Comparison of ENCODE assay signal across 9 cellular contexts in the genomic region with DNA sequence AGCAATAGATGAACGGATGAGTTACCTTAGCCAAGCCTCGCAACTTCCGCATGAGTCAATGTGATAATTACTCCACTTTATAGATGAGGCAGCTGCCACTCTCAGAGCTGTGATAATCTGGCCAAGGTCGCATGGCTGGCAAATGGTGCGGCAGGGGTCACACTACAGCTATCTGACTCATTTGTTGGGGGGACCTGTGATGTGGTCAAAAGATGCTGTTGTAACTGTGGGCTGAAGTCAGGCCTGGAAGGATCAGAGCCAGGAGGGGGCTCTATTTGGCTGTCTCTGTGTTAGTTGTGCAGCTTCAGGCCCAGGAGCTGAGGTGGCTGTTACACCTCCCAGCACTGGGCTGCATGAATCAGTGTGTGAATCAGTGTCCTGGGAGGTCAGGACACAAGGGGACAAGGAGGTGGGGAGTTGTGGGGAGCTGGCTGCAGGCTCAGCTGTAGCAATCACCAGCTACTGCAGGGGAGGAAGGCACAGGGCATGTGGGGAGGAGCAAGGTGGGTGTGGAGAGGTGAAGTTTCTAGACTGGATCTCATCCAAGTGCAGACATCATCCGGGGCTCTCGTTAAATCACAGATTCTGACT.
A peak's percentile ranks its signal among the peaks of the same experiment; 100 is the strongest.
DNase-seq lines count a peak whose midpoint lies in the region; ATAC-seq and TF ChIP-seq lines count a peak whose summit lies in the region.
"Had no signal": no experiment of that assay in that cellular context is flagged by ENCODE, and none has a peak within 500 bp of the region (broad histone marks: within the 10 kb centered on the region; RNA-seq: fewer than 3 reads in every experiment).

No MANE protein-coding gene starts in this region.

- POLR2A ChIA-PET in HEK293 (lab: Yijun Ruan, JAX), result no interaction called here

- H3K27ac ChIP-seq in HEK293 (ENCODE audit: extremely low read depth, low read depth, low read length) (no peak overlapping the region), VCaP (peak overlapping the region; percentile 79; the same call in 1 of the 2 replicates)

- peak; percentile 43 for DNase-seq in 8988T
- peak; percentile 88 for DNase-seq in islet precursor cell
- no peak for DNase-seq in GM20000 (ENCODE audit: low spot score)
- no peak for DNase-seq in NCI-H2107 (lab: John Stamatoyannopoulos, UW)
- no peak for DNase-seq in NCI-H69 (lab: John Stamatoyannopoulos, UW)
- DNase-seq: naive thymus-derived CD4-positive, alpha-beta T cell had no signal

- no peak overlapping the region for H3K4me3 ChIP-seq in HEK293 (ENCODE audit: low read depth, low read length)

- TF ChIP-seq CTCF in HEK293 (tag by site-specific recombination; IDR thresholded peaks at IDR 0.05), result no peak
- no peak for TF ChIP-seq CTCF in VCaP (conservative IDR thresholded peaks at IDR 0.05)
- TF ChIP-seq CTCF in GM20000 (IDR thresholded peaks at IDR 0.05; ENCODE audit: extremely low read depth, missing control alignments), result no peak

- H3K36me3 ChIP-seq in HEK293 (ENCODE audit: control insufficient read depth in 2 of 2, insufficient read depth in 1 of 2, low read length in 2 of 2), result no peaks in the 10 kb centered on the region

- no peaks in the 10 kb centered on the region for H3K4me1 ChIP-seq in HEK293 (ENCODE audit: control insufficient read depth, insufficient read depth, low read length)

- CTCF ChIA-PET in HEK293 (lab: Yijun Ruan, JAX), result interaction anchor here (0.5 to 1.9 kb wide), 11 partner anchors 8 to 394 kb away, joined by 3 to 9 read pairs (median 4); a partner anchor contains a TSS

- no peak for ATAC-seq in GM21367 (IDR thresholded peaks at IDR 0.05; ENCODE audit: unreplicated experiment)
- ATAC-seq: naive thymus-derived CD4-positive, alpha-beta T cell had no signal

- no peaks in the 10 kb centered on the region for H3K9me3 ChIP-seq in HEK293 (ENCODE audit: control insufficient read depth, insufficient read depth, low read depth, low read length)

TF ChIP-seq in HEK293, 187 proteins besides CTCF, POLR2A, EP300 and RAD21 (continues in another document):
- TF ChIP-seq OSR2 (tag by site-specific recombination; IDR thresholded peaks at IDR 0.05), result no peak
- TF ChIP-seq, protein P1, sequence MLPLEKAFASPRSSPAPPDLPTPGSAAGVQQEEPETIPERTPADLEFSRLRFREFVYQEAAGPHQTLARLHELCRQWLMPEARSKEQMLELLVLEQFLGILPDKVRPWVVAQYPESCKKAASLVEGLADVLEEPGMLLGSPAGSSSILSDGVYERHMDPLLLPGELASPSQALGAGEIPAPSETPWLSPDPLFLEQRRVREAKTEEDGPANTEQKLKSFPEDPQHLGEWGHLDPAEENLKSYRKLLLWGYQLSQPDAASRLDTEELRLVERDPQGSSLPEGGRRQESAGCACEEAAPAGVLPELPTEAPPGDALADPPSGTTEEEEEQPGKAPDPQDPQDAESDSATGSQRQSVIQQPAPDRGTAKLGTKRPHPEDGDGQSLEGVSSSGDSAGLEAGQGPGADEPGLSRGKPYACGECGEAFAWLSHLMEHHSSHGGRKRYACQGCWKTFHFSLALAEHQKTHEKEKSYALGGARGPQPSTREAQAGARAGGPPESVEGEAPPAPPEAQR (tag by site-specific recombination; IDR thresholded peaks at IDR 0.05), result no peak
- TF ChIP-seq GLIS2 (tag by site-specific recombination; IDR thresholded peaks at IDR 0.05), result 0 out of 2 replicates have a peak, but pooled peaks have one; percentile 14
- TF ChIP-seq ZNF214 (tag by site-specific recombination; IDR thresholded peaks at IDR 0.05; ENCODE audit: borderline replicate concordance), result no peak
- TF ChIP-seq, protein P2, sequence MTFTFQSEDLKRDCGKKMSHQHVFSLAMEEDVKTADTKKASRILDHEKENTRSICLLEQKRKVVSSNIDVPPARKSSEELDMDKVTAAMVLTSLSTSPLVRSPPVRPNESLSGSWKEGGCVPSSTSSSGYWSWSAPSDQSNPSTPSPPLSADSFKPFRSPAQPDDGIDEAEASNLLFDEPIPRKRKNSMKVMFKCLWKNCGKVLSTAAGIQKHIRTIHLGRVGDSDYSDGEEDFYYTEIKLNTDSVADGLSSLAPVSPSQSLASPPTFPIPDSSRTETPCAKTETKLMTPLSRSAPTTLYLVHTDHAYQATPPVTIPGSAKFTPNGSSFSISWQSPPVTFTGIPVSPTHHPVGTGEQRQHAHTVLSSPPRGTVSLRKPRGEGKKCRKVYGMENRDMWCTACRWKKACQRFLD (tag by site-specific recombination; IDR thresholded peaks at IDR 0.05), result no peak
- no peak for TF ChIP-seq ZNF768 (tag by site-specific recombination; IDR thresholded peaks at IDR 0.05)
- TF ChIP-seq ZNF112 (tag by site-specific recombination; IDR thresholded peaks at IDR 0.05), result no peak
- TF ChIP-seq ZFHX2 (tag by site-specific recombination; conservative IDR thresholded peaks at IDR 0.05), result 0 out of 2 replicates have a peak, but pooled peaks have one; percentile 10
- peak; percentile 22 for TF ChIP-seq FEZF1 (tag by site-specific recombination; IDR thresholded peaks at IDR 0.05)
- no peak for TF ChIP-seq ZNF561 (tag by site-specific recombination; IDR thresholded peaks at IDR 0.05; ENCODE audit: borderline replicate concordance)
- no peak for TF ChIP-seq ZBTB1 (tag by site-specific recombination; IDR thresholded peaks at IDR 0.05)
- TF ChIP-seq, protein P3, sequence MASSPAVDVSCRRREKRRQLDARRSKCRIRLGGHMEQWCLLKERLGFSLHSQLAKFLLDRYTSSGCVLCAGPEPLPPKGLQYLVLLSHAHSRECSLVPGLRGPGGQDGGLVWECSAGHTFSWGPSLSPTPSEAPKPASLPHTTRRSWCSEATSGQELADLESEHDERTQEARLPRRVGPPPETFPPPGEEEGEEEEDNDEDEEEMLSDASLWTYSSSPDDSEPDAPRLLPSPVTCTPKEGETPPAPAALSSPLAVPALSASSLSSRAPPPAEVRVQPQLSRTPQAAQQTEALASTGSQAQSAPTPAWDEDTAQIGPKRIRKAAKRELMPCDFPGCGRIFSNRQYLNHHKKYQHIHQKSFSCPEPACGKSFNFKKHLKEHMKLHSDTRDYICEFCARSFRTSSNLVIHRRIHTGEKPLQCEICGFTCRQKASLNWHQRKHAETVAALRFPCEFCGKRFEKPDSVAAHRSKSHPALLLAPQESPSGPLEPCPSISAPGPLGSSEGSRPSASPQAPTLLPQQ (tag by site-specific recombination; IDR thresholded peaks at IDR 0.05), result no peak
- 0 out of 2 replicates have a peak, but pooled peaks have one; percentile 9 for TF ChIP-seq KLF1 (tag by site-specific recombination; IDR thresholded peaks at IDR 0.05)
- TF ChIP-seq ZFP41 (tag by site-specific recombination; IDR thresholded peaks at IDR 0.05; ENCODE audit: borderline replicate concordance), result no peak
- TF ChIP-seq ZNF132 (tag by site-specific recombination; IDR thresholded peaks at IDR 0.05; ENCODE audit: borderline replicate concordance), result no peak
- TF ChIP-seq, protein P4, sequence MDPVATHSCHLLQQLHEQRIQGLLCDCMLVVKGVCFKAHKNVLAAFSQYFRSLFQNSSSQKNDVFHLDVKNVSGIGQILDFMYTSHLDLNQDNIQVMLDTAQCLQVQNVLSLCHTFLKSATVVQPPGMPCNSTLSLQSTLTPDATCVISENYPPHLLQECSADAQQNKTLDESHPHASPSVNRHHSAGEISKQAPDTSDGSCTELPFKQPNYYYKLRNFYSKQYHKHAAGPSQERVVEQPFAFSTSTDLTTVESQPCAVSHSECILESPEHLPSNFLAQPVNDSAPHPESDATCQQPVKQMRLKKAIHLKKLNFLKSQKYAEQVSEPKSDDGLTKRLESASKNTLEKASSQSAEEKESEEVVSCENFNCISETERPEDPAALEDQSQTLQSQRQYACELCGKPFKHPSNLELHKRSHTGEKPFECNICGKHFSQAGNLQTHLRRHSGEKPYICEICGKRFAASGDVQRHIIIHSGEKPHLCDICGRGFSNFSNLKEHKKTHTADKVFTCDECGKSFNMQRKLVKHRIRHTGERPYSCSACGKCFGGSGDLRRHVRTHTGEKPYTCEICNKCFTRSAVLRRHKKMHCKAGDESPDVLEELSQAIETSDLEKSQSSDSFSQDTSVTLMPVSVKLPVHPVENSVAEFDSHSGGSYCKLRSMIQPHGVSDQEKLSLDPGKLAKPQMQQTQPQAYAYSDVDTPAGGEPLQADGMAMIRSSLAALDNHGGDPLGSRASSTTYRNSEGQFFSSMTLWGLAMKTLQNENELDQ (tag by site-specific recombination; IDR thresholded peaks at IDR 0.05; ENCODE audit: low read depth), result no peak
- TF ChIP-seq, protein P5, sequence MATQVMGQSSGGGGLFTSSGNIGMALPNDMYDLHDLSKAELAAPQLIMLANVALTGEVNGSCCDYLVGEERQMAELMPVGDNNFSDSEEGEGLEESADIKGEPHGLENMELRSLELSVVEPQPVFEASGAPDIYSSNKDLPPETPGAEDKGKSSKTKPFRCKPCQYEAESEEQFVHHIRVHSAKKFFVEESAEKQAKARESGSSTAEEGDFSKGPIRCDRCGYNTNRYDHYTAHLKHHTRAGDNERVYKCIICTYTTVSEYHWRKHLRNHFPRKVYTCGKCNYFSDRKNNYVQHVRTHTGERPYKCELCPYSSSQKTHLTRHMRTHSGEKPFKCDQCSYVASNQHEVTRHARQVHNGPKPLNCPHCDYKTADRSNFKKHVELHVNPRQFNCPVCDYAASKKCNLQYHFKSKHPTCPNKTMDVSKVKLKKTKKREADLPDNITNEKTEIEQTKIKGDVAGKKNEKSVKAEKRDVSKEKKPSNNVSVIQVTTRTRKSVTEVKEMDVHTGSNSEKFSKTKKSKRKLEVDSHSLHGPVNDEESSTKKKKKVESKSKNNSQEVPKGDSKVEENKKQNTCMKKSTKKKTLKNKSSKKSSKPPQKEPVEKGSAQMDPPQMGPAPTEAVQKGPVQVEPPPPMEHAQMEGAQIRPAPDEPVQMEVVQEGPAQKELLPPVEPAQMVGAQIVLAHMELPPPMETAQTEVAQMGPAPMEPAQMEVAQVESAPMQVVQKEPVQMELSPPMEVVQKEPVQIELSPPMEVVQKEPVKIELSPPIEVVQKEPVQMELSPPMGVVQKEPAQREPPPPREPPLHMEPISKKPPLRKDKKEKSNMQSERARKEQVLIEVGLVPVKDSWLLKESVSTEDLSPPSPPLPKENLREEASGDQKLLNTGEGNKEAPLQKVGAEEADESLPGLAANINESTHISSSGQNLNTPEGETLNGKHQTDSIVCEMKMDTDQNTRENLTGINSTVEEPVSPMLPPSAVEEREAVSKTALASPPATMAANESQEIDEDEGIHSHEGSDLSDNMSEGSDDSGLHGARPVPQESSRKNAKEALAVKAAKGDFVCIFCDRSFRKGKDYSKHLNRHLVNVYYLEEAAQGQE (tag by site-specific recombination; IDR thresholded peaks at IDR 0.05), result no peak
- no peak for TF ChIP-seq HOXC10 (CRISPR knock-in tag; IDR thresholded peaks at IDR 0.05)

Comparison
In these comparisons a context has a peak if more than half of its experiments do, and no peak if none do; other contexts are left out.
1. DNase-seq: peak in 8988T (single experiment) and islet precursor cell (single experiment); none in GM20000 (single experiment), NCI-H2107 (single experiment) and NCI-H69 (single experiment).